ENCODE assay signal across 10 cellular contexts in the genomic region with DNA sequence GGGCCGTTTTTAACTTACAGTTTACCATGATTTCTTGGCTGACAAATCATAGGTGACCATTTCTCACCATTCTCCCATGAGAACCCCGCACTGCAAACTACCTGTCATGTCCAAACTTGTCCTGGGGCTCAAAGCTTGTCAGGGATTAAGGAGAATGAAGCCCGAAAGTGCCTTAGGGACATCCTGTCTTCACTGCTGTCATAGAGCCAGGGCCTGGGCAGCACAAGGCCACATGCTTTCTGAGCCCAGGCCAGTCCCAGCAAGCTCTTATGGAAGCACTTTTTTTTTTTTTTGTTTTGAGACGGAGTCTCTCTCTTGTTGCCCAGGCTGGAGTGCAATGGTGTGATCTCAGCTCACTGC. TPM values are rescaled to one million over a fixed set of nuclear protein-coding genes. Genes with fewer than 3 reads are reported as not detected.
DNase-seq lines count a peak whose midpoint lies in the region; ATAC-seq and TF ChIP-seq lines count a peak whose summit lies in the region.
"Had no signal": no experiment of that assay in that cellular context is flagged by ENCODE, and none has a peak within 500 bp of the region (broad histone marks: within the 10 kb centered on the region; RNA-seq: fewer than 3 reads in every experiment).

No MANE protein-coding gene starts in this region.

- H3K27me3 Mint-ChIP-seq in brain, result no peaks in the 10 kb centered on the region

- peak; percentile 42 for DNase-seq in AG20443 (ENCODE audit: low spot score)
- DNase-seq in midbrain (lab: John Stamatoyannopoulos, UW), result peak; percentile 22
- no peak for DNase-seq in lower lobe of right lung
- DNase-seq: NCI-H2081 treated with DMSO at 0.1 percent for 48 hours had no signal

- peak overlapping the region; percentile 69 to 94 (median 88) for H3K27ac Mint-ChIP-seq in brain

- CTCF ChIA-PET in HEK293 (lab: Yijun Ruan, JAX), result interaction anchor here (0.6 to 1.1 kb wide), 2 partner anchors 61 to 226 kb away, joined by 3 to 4 read pairs; no protein-coding TSS in a partner anchor

- intact Hi-C loops in lower lobe of right lung (cut with DNase I), result no loop called here

- H3K9me3 Mint-ChIP-seq in brain, result no peaks in the 10 kb centered on the region

- no peak overlapping the region for H3K4me3 ChIP-seq in HEK293 (ENCODE audit: low read depth, low read length)
- H3K4me3 ChIP-seq in lower lobe of right lung, result no peak overlapping the region
- H3K4me3 ChIP-seq: hepatocyte had no signal

- no peak overlapping the region for H3K27ac ChIP-seq in HEK293 (ENCODE audit: extremely low read depth, low read depth, low read length)
- H3K27ac ChIP-seq in lower lobe of right lung, result no peak overlapping the region
- H3K27ac ChIP-seq: hepatocyte had no signal

- H3K4me3 Mint-ChIP-seq in brain, result no peak overlapping the region

- no peaks in the 10 kb centered on the region; the same call in 1 of the 2 replicates for H3K4me1 ChIP-seq in HEK293 (ENCODE audit: control insufficient read depth, insufficient read depth, low read length)
- H3K4me1 ChIP-seq in lower lobe of right lung, result peaks cover 14% of the 10 kb centered on the region

- POLR2A ChIA-PET in HEK293 (lab: Yijun Ruan, JAX), result interaction anchor here (0.7 to 1.0 kb wide), 2 partner anchors 33 to 78 kb away, joined by 3 to 5 read pairs; a partner anchor contains a TSS

- H3K9me3 ChIP-seq in HEK293 (ENCODE audit: control insufficient read depth, insufficient read depth, low read depth, low read length), result no peaks in the 10 kb centered on the region
- no peaks in the 10 kb centered on the region for H3K9me3 ChIP-seq in lower lobe of right lung

- peaks cover 34% of the 10 kb centered on the region for H3K4me1 Mint-ChIP-seq in brain

- TF ChIP-seq CTCF in HEK293 (tag by site-specific recombination; IDR thresholded peaks at IDR 0.05) (no peak), brain (conservative IDR thresholded peaks at IDR 0.05) (no peak), lower lobe of right lung (IDR thresholded peaks at IDR 0.05) (no peak)

- no peak for ATAC-seq in HG03442 (IDR thresholded peaks at IDR 0.05; ENCODE audit: unreplicated experiment)
- no peak for ATAC-seq in lower lobe of right lung
- no peak for ATAC-seq in GM21576 (IDR thresholded peaks at IDR 0.05; ENCODE audit: unreplicated experiment)
- no peak for ATAC-seq in HG03460 (IDR thresholded peaks at IDR 0.05; ENCODE audit: unreplicated experiment)

- no peaks in the 10 kb centered on the region for H3K27me3 ChIP-seq in lower lobe of right lung (ENCODE audit: low read depth)
- H3K27me3 ChIP-seq: hepatocyte had no signal

- H3K36me3 ChIP-seq in HEK293 (ENCODE audit: control insufficient read depth in 2 of 2, insufficient read depth in 1 of 2, low read length in 2 of 2) (peaks cover 0 to 11% of the 10 kb centered on the region in 2 experiments; a peak in 2 of 3 replicates), lower lobe of right lung (peaks cover 12% of the 10 kb centered on the region)

- H3K36me3 Mint-ChIP-seq in brain, result peaks cover 20% of the 10 kb centered on the region

TF ChIP-seq in HEK293, 187 proteins besides CTCF, POLR2A, EP300 and RAD21:
- no peak for TF ChIP-seq ZNF341 (tag by site-specific recombination; IDR thresholded peaks at IDR 0.05; ENCODE audit: low read depth)
- peak; percentile 92 for TF ChIP-seq ZBTB48 (tag by site-specific recombination; IDR thresholded peaks at IDR 0.05)

RNA-seq across cellular contexts. Expression of a gene that starts 33.9 kb away (rescaled TPM):
- 75.0 TPM for polyA plus RNA-seq in brain (ENCODE audit: insufficient read depth, low read depth, low replicate concordance)
- 45.7 TPM for total RNA-seq in lower lobe of right lung

RNA-seq across cellular contexts. Expression of a gene that starts 54.9 kb away (rescaled TPM):
- 110 TPM for polyA plus RNA-seq in brain (ENCODE audit: insufficient read depth, low read depth, low replicate concordance)
- 2.5 TPM for total RNA-seq in lower lobe of right lung

RNA-seq across cellular contexts. Expression of a gene that starts 55.1 kb away (rescaled TPM):
- 0.17 TPM for polyA plus RNA-seq in brain (ENCODE audit: insufficient read depth, low read depth, low replicate concordance)
- total RNA-seq in lower lobe of right lung, result 36.3 TPM
- polyA plus RNA-seq: hepatocyte had no signal
